In the genomic region with DNA sequence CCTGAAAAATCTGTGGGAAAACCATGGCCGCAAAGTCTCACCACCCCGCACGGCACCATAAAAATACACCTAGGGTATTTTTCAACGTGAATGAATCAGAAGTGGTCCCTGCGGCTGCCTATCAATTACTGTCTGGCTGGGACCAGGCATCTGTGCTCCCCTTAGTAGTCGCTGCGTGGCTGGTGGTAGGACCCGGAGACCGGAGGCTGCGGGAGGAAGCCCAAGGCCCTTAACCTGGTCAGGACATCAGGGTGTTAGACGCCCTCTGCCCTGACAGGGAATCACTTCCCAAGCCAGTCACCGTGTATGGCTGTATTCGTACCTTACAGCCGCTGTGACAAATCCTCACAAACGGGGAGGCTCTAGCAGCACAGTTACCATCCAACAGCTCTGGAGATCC, we compare ENCODE assay signal across 1 cellular context.
TF ChIP-seq lines count a peak whose summit lies in the region.

No MANE protein-coding gene starts in this region.

TF ChIP-seq in H1, 55 proteins besides CTCF, POLR2A, EP300 and RAD21:
- no peak for TF ChIP-seq POLR2AphosphoS5 (IDR thresholded peaks at IDR 0.05; ENCODE audit: low read depth, low read length)
- no peak for TF ChIP-seq YY1 (IDR thresholded peaks at IDR 0.05; ENCODE audit: low read depth, low read length)
- TF ChIP-seq, protein P1, sequence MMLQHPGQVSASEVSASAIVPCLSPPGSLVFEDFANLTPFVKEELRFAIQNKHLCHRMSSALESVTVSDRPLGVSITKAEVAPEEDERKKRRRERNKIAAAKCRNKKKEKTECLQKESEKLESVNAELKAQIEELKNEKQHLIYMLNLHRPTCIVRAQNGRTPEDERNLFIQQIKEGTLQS (IDR thresholded peaks at IDR 0.05; ENCODE audit: insufficient read depth, low read depth, low read length), result no peak
